15 cellular contexts compared by ENCODE assay signal in the genomic region with DNA sequence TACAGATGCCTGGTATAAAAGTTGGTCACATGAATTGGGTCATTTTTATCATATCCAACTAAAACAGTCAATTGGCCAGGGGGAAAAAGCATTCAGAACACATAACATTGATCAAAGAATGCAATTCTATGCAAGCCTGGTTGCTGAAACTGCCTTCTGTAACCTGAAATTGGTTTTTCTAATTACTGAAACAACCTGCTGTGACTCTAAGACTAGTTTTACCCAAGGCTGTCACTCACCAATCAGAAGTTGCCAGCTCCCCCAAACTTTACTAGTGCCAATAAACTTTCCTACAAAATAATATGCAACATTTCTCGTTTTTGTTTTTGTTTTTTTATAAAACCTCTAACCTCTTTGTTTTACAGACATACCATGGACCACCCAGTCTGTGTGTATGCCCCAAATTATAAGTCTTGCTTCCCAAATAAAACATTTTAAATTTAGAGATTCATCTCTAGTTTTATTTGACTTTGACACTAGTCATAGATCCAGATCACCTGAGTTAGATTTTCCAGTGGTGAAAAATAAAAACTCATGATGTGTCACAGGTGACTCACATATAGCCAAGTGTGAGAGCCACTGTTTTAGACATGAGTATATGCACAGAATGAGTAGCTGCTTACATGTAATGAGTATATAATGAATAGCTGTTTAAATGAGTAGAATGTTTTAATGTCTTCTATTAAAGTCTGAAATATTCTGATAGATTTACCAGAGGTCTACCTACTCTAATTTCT.
DNase-seq lines count a peak whose midpoint lies in the region; FAIRE-seq and TF ChIP-seq lines count a peak whose summit lies in the region.
"Had no signal": no experiment of that assay in that cellular context is flagged by ENCODE, and none has a peak within 500 bp of the region (broad histone marks: within the 10 kb centered on the region; RNA-seq: fewer than 3 reads in every experiment).

No MANE protein-coding gene starts in this region.

- no peaks in the 10 kb centered on the region for H3K4me1 ChIP-seq in adrenal gland (replicated peaks in 1 of 2)

- H3K36me3 ChIP-seq in kidney epithelial cell (ENCODE audit: control insufficient read depth, insufficient read depth, low read length) = no peaks in the 10 kb centered on the region
- H3K36me3 ChIP-seq in adrenal gland (replicated peaks in 1 of 2) = no peaks in the 10 kb centered on the region

- FAIRE-seq in GM12891 (lab: Jason Lieb, UNC) = no peak
- FAIRE-seq: GM18507, HTR-8/SVneo had no signal

- H3K9me3 ChIP-seq in adrenal gland (replicated peaks in 1 of 3) = no peaks in the 10 kb centered on the region
- H3K9me3 ChIP-seq: mucosa of descending colon had no signal

- 47 to 69% (median 56%) methylated on average over 1 of the region's 1 CpG for WGBS in adrenal gland, 4 donors

- DNase-seq in SIG-M5 treated with dmso at 0.1 percent for 504 hours (lab: John Stamatoyannopoulos, UW; ENCODE audit: unreplicated experiment) = peak; percentile 14
- no peak for DNase-seq in SIG-M5 (lab: John Stamatoyannopoulos, UW)
- peak; percentile 38 for DNase-seq in HS-27A (ENCODE audit: low read depth)
- peak; percentile 10 for DNase-seq in amniotic stem cell (lab: John Stamatoyannopoulos, UW)
- DNase-seq in kidney epithelial cell (ENCODE audit: low read depth) = peak; percentile 55
- no peak for DNase-seq in GM12891 (ENCODE audit: insufficient read length, low spot score)
- DNase-seq in Ammon's horn (ENCODE audit: low spot score) = no peak
- no peak for DNase-seq in adrenal gland
- DNase-seq: 8988T; activated CD4-positive, alpha-beta T cell treated with anti-CD3 and anti-CD28 coated beads, Interleukin-2, amount 10 ng/mL, durations not matched to agents 7 days and 5 days; mucosa of descending colon; NCI-H1694; NCI-H82 had no signal

- no peak for TF ChIP-seq CTCF in kidney epithelial cell (IDR thresholded peaks at IDR 0.05; ENCODE audit: insufficient read depth, low read length, poor library complexity, severe bottlenecking)
- no peak for TF ChIP-seq CTCF in adrenal gland (IDR thresholded peaks at IDR 0.05)

- H3K4me3 ChIP-seq in kidney epithelial cell (ENCODE audit: low read depth, low read length) (no peak overlapping the region), adrenal gland (no peak overlapping the region)
- H3K4me3 ChIP-seq: mucosa of descending colon had no signal

- TF ChIP-seq POLR2A in GM12891 (IDR thresholded peaks at IDR 0.05; ENCODE audit: low read depth, low read length) (no peak), adrenal gland (IDR thresholded peaks at IDR 0.05) (no peak)

- intact Hi-C loops in adrenal gland (cut with DNase I) = no loop called here

- H3K27ac ChIP-seq in adrenal gland = no peak overlapping the region

- H3K27me3 ChIP-seq in kidney epithelial cell (ENCODE audit: control insufficient read depth, insufficient read depth, low read length) = no peaks in the 10 kb centered on the region
- no peaks in the 10 kb centered on the region for H3K27me3 ChIP-seq in adrenal gland

TF ChIP-seq in GM12891, 5 proteins besides CTCF, POLR2A, EP300 and RAD21:
- TF ChIP-seq SPI1 (IDR thresholded peaks at IDR 0.05; ENCODE audit: low read depth, low read length) = no peak
- TF ChIP-seq POLR2AphosphoS5 (IDR thresholded peaks at IDR 0.05; ENCODE audit: low read depth, low read length) = no peak
- no peak for TF ChIP-seq PAX5 (IDR thresholded peaks at IDR 0.05; ENCODE audit: insufficient read depth, low read length, severe bottlenecking)
- no peak for TF ChIP-seq POU2F2 (IDR thresholded peaks at IDR 0.05; ENCODE audit: low read depth, low read length)
- no peak for TF ChIP-seq TAF1 (IDR thresholded peaks at IDR 0.05; ENCODE audit: low read depth, low read length)

Comparison
In these comparisons a context has a peak if more than half of its experiments do, and no peak if none do; other contexts are left out.
1. DNase-seq: peak in SIG-M5 treated with dmso at 0.1 percent for 504 hours (single experiment), HS-27A (single experiment), amniotic stem cell (single experiment) and kidney epithelial cell (single experiment); none in SIG-M5 (single experiment), GM12891 (single experiment), Ammon's horn (single experiment) and adrenal gland (0 of 7).